ENCODE assay signal across 1 cellular context in the genomic region with DNA sequence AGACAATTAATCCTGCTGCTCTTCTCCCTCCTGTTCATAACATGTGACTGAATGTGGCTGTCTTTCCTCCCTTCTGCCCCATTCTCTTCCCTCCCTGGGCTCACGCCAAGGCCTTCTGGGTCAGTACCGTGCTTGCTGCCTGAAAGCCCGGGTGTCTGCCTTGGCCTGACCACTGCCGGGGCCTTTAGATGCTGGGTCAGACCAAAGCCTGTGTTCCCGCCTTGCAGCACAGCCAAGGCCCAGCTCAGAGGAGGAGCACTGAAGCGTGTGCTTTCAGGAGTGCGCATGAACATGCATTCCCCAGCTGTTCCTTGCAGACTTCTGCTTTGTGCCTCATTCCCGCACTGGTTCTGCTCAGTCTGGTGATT.
TF ChIP-seq lines count a peak whose summit lies in the region.

No MANE protein-coding gene starts in this region.

TF ChIP-seq in GM23338, 12 proteins besides CTCF, POLR2A, EP300 and RAD21 (continued from another document):
- TF ChIP-seq, protein P1, sequence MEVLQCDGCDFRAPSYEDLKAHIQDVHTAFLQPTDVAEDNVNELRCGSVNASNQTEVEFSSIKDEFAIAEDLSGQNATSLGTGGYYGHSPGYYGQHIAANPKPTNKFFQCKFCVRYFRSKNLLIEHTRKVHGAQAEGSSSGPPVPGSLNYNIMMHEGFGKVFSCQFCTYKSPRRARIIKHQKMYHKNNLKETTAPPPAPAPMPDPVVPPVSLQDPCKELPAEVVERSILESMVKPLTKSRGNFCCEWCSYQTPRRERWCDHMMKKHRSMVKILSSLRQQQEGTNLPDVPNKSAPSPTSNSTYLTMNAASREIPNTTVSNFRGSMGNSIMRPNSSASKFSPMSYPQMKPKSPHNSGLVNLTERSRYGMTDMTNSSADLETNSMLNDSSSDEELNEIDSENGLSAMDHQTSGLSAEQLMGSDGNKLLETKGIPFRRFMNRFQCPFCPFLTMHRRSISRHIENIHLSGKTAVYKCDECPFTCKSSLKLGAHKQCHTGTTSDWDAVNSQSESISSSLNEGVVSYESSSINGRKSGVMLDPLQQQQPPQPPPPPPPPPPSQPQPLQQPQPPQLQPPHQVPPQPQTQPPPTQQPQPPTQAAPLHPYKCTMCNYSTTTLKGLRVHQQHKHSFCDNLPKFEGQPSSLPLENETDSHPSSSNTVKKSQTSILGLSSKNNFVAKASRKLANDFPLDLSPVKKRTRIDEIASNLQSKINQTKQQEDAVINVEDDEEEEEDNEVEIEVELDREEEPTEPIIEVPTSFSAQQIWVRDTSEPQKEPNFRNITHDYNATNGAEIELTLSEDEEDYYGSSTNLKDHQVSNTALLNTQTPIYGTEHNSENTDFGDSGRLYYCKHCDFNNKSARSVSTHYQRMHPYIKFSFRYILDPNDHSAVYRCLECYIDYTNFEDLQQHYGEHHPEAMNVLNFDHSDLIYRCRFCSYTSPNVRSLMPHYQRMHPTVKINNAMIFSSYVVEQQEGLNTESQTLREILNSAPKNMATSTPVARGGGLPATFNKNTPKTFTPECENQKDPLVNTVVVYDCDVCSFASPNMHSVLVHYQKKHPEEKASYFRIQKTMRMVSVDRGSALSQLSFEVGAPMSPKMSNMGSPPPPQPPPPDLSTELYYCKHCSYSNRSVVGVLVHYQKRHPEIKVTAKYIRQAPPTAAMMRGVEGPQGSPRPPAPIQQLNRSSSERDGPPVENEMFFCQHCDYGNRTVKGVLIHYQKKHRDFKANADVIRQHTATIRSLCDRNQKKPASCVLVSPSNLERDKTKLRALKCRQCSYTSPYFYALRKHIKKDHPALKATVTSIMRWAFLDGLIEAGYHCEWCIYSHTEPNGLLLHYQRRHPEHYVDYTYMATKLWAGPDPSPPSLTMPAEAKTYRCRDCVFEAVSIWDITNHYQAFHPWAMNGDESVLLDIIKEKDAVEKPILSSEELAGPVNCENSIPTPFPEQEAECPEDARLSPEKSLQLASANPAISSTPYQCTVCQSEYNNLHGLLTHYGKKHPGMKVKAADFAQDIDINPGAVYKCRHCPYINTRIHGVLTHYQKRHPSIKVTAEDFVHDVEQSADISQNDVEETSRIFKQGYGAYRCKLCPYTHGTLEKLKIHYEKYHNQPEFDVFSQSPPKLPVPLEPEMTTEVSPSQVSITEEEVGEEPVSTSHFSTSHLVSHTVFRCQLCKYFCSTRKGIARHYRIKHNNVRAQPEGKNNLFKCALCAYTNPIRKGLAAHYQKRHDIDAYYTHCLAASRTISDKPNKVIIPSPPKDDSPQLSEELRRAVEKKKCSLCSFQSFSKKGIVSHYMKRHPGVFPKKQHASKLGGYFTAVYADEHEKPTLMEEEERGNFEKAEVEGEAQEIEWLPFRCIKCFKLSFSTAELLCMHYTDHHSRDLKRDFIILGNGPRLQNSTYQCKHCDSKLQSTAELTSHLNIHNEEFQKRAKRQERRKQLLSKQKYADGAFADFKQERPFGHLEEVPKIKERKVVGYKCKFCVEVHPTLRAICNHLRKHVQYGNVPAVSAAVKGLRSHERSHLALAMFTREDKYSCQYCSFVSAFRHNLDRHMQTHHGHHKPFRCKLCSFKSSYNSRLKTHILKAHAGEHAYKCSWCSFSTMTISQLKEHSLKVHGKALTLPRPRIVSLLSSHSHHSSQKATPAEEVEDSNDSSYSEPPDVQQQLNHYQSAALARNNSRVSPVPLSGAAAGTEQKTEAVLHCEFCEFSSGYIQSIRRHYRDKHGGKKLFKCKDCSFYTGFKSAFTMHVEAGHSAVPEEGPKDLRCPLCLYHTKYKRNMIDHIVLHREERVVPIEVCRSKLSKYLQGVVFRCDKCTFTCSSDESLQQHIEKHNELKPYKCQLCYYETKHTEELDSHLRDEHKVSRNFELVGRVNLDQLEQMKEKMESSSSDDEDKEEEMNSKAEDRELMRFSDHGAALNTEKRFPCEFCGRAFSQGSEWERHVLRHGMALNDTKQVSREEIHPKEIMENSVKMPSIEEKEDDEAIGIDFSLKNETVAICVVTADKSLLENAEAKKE (CRISPR knock-in tag; IDR thresholded peaks at IDR 0.05), result no peak
- TF ChIP-seq, protein P2, sequence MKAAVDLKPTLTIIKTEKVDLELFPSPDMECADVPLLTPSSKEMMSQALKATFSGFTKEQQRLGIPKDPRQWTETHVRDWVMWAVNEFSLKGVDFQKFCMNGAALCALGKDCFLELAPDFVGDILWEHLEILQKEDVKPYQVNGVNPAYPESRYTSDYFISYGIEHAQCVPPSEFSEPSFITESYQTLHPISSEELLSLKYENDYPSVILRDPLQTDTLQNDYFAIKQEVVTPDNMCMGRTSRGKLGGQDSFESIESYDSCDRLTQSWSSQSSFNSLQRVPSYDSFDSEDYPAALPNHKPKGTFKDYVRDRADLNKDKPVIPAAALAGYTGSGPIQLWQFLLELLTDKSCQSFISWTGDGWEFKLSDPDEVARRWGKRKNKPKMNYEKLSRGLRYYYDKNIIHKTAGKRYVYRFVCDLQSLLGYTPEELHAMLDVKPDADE (IDR thresholded peaks at IDR 0.05), result no peak
- TF ChIP-seq CREB1 (CRISPR knock-in tag; IDR thresholded peaks at IDR 0.05; ENCODE audit: low read depth), result no peak
- no peak for TF ChIP-seq STAT1 (IDR thresholded peaks at IDR 0.05; ENCODE audit: unreplicated experiment)
- TF ChIP-seq JUNB (IDR thresholded peaks at IDR 0.05; ENCODE audit: unreplicated experiment), result no peak
- TF ChIP-seq, protein P3, sequence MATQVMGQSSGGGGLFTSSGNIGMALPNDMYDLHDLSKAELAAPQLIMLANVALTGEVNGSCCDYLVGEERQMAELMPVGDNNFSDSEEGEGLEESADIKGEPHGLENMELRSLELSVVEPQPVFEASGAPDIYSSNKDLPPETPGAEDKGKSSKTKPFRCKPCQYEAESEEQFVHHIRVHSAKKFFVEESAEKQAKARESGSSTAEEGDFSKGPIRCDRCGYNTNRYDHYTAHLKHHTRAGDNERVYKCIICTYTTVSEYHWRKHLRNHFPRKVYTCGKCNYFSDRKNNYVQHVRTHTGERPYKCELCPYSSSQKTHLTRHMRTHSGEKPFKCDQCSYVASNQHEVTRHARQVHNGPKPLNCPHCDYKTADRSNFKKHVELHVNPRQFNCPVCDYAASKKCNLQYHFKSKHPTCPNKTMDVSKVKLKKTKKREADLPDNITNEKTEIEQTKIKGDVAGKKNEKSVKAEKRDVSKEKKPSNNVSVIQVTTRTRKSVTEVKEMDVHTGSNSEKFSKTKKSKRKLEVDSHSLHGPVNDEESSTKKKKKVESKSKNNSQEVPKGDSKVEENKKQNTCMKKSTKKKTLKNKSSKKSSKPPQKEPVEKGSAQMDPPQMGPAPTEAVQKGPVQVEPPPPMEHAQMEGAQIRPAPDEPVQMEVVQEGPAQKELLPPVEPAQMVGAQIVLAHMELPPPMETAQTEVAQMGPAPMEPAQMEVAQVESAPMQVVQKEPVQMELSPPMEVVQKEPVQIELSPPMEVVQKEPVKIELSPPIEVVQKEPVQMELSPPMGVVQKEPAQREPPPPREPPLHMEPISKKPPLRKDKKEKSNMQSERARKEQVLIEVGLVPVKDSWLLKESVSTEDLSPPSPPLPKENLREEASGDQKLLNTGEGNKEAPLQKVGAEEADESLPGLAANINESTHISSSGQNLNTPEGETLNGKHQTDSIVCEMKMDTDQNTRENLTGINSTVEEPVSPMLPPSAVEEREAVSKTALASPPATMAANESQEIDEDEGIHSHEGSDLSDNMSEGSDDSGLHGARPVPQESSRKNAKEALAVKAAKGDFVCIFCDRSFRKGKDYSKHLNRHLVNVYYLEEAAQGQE (IDR thresholded peaks at IDR 0.05; ENCODE audit: unreplicated experiment), result no peak
- TF ChIP-seq ZNF331 (CRISPR knock-in tag; IDR thresholded peaks at IDR 0.05; ENCODE audit: low read depth), result no peak
- TF ChIP-seq EZH2 (IDR thresholded peaks at IDR 0.05; ENCODE audit: low read depth, unreplicated experiment), result no peak
- TF ChIP-seq EZH2phosphoT487 (IDR thresholded peaks at IDR 0.05; ENCODE audit: unreplicated experiment), result no peak
